ENCODE assay signal across 15 cellular contexts in genomic region chr6:35092362-35093117, GRCh38. TPM values are rescaled to one million over a fixed set of nuclear protein-coding genes. Genes with fewer than 3 reads are reported as not detected.
A peak's percentile ranks its signal among the peaks of the same experiment; 100 is the strongest.
DNase-seq lines count a peak whose midpoint lies in the region; ATAC-seq, FAIRE-seq and TF ChIP-seq lines count a peak whose summit lies in the region.
"Had no signal": no experiment of that assay in that cellular context is flagged by ENCODE, and none has a peak within 500 bp of the region (broad histone marks: within the 10 kb centered on the region; RNA-seq: fewer than 3 reads in every experiment).

No MANE protein-coding gene starts in this region.

- DNase-seq in AG08396 (ENCODE audit: low spot score) = peak; percentile 37
- peak in 1 of 3 donors; percentile 40 for DNase-seq in Peyer's patch
- DNase-seq in fibroblast of lung (ENCODE audit: low read depth in 2 of 2) = peak; percentile 44 to 85
- no peak for DNase-seq in activated CD8-positive, alpha-beta memory T cell treated with anti-CD3 and anti-CD28 coated beads, Interleukin-2, amount 50 U/mL, for 4 hours
- DNase-seq in GM19239 (ENCODE audit: insufficient read length, low spot score) = no peak

- H3K4me2 ChIP-seq in fibroblast of lung (ENCODE audit: extremely low read depth, insufficient read depth, low read length) = peak overlapping the region; percentile 54
- H3K4me2 ChIP-seq: BLaER1 treated with 17β-estradiol and CSF1 and Interleukin-3, amounts not matched to agents 10 nM and 100 nM had no signal

- H3K36me3 ChIP-seq in Peyer's patch (peaks cover 0 to 25% (median 0%) of the 10 kb centered on the region in 3 donors), fibroblast of lung (ENCODE audit: control insufficient read depth, insufficient read depth, low read length) (peaks cover 3% of the 10 kb centered on the region)

- TF ChIP-seq CTCF in Peyer's patch (IDR thresholded peaks at IDR 0.05) (no peak), fibroblast of lung (conservative IDR thresholded peaks at IDR 0.05 in 1 of 2, IDR thresholded peaks at IDR 0.05 in 1 of 2; ENCODE audit: low read depth in 1 of 2, low read length in 2 of 2) (no peak), nephron (IDR thresholded peaks at IDR 0.05; ENCODE audit: unreplicated experiment in 3 of 3) (no peak)

- no peak overlapping the region for H3K4me3 Mint-ChIP-seq in nephron
- H3K4me3 Mint-ChIP-seq: activated T-helper 17 cell treated with anti-CD3 and anti-CD28 coated beads, Interleukin-2, amount 50 U/mL, for 72 hours had no signal

- no peaks in the 10 kb centered on the region for H3K79me2 ChIP-seq in fibroblast of lung (ENCODE audit: control insufficient read depth, insufficient read depth, low read length)

- no peak overlapping the region for H2AFZ ChIP-seq in fibroblast of lung (ENCODE audit: low read length)

- no peaks in the 10 kb centered on the region for H3K9me3 ChIP-seq in Peyer's patch
- no peaks in the 10 kb centered on the region for H3K9me3 ChIP-seq in fibroblast of lung (ENCODE audit: control insufficient read depth, insufficient read depth, low read depth, low read length)
- H3K9me3 ChIP-seq: BLaER1 treated with 17β-estradiol and CSF1 and Interleukin-3, amounts not matched to agents 10 nM and 100 nM; neutrophil had no signal

- peaks cover 20% of the 10 kb centered on the region for H3K36me3 Mint-ChIP-seq in nephron (ENCODE audit: low read depth)

- H3K27ac ChIP-seq in Peyer's patch (peak overlapping the region in 3 of 4 donors; percentile 7 to 46 (median 31)), fibroblast of lung (ENCODE audit: insufficient read depth, low read length) (no peak overlapping the region)
- H3K27ac ChIP-seq: BLaER1 treated with 17β-estradiol and CSF1 and Interleukin-3, amounts not matched to agents 10 nM and 100 nM; epithelial cell of prostate; neutrophil had no signal

- ATAC-seq in GM19455 (IDR thresholded peaks at IDR 0.05; ENCODE audit: unreplicated experiment) (no peak), HG03439 (IDR thresholded peaks at IDR 0.05; ENCODE audit: unreplicated experiment) (no peak)
- ATAC-seq: activated T-helper 17 cell treated with anti-CD3 and anti-CD28 coated beads, Interleukin-2, amount 50 U/mL, for 72 hours; HCT116 had no signal

- H3K9ac ChIP-seq in fibroblast of lung (ENCODE audit: insufficient read depth, low read length) = no peak overlapping the region
- H3K9ac ChIP-seq: BLaER1 treated with 17β-estradiol and CSF1 and Interleukin-3, amounts not matched to agents 10 nM and 100 nM had no signal

- FAIRE-seq in GM19239 (lab: Jason Lieb, UNC) = no peak
- FAIRE-seq: HTR-8/SVneo had no signal

- H4K20me1 ChIP-seq in fibroblast of lung (ENCODE audit: control insufficient read depth, extremely low read depth, insufficient read depth, low read length) = no peaks in the 10 kb centered on the region

- H3K27me3 Mint-ChIP-seq in nephron (ENCODE audit: low read depth) = no peaks in the 10 kb centered on the region
- H3K27me3 Mint-ChIP-seq: activated T-helper 17 cell treated with anti-CD3 and anti-CD28 coated beads, Interleukin-2, amount 50 U/mL, for 72 hours had no signal

- TF ChIP-seq POLR2A in Peyer's patch (IDR thresholded peaks at IDR 0.05) = no peak

- H3K4me1 ChIP-seq in Peyer's patch (peaks cover 0 to 36% (median 0%) of the 10 kb centered on the region in 4 donors), fibroblast of lung (ENCODE audit: control insufficient read depth, extremely low read depth, insufficient read depth, low read length) (peaks cover 32% of the 10 kb centered on the region)

- H3K9me3 Mint-ChIP-seq in nephron = no peaks in the 10 kb centered on the region
- H3K9me3 Mint-ChIP-seq: activated T-helper 17 cell treated with anti-CD3 and anti-CD28 coated beads, Interleukin-2, amount 50 U/mL, for 72 hours had no signal

- no peaks in the 10 kb centered on the region for H3K27me3 ChIP-seq in Peyer's patch
- H3K27me3 ChIP-seq in fibroblast of lung (ENCODE audit: control insufficient read depth, insufficient read depth, low read length) = no peaks in the 10 kb centered on the region
- H3K27me3 ChIP-seq: BLaER1 treated with 17β-estradiol and CSF1 and Interleukin-3, amounts not matched to agents 10 nM and 100 nM; neutrophil had no signal

- no peak overlapping the region for H3K4me3 ChIP-seq in Peyer's patch
- H3K4me3 ChIP-seq in fibroblast of lung (replicated peaks in 1 of 4; ENCODE audit: control extremely low read depth in 1 of 4, insufficient read depth in 1 of 4, low read depth in 3 of 4, low read length in 4 of 4) = no peak overlapping the region
- H3K4me3 ChIP-seq: BLaER1 treated with 17β-estradiol and CSF1 and Interleukin-3, amounts not matched to agents 10 nM and 100 nM had no signal

- peak overlapping the region; percentile 6 to 73 (median 21) for H3K27ac Mint-ChIP-seq in nephron
- H3K27ac Mint-ChIP-seq: activated T-helper 17 cell treated with anti-CD3 and anti-CD28 coated beads, Interleukin-2, amount 50 U/mL, for 72 hours had no signal

- peaks cover 77% of the 10 kb centered on the region for H3K4me1 Mint-ChIP-seq in nephron
- H3K4me1 Mint-ChIP-seq: activated T-helper 17 cell treated with anti-CD3 and anti-CD28 coated beads, Interleukin-2, amount 50 U/mL, for 72 hours had no signal

RNA-seq across cellular contexts. Expression of gene TCP11, which starts 48.6 kb away (rescaled TPM):
- not detected for total RNA-seq in Peyer's patch
- 0.17 and 0.51 TPM in 2 replicates for total RNA-seq in fibroblast of lung
- 0.16 and 0.24 TPM in 2 replicates for polyA plus RNA-seq in fibroblast of lung
- polyA plus RNA-seq in fibroblast of lung (2012) = 0.16 TPM in 1 of 2 replicates, not detected in the other
- not detected in 2 replicates for polyA minus RNA-seq in fibroblast of lung (ENCODE audit: low replicate concordance)
- total RNA-seq: activated T-helper 17 cell treated with anti-CD3 and anti-CD28 coated beads, Interleukin-2, amount 50 U/mL, for 72 hours; NCI-H460 had no signal

Comparison
In these comparisons a context has a peak if more than half of its experiments do, and no peak if none do; other contexts are left out.
1. DNase-seq: peak in AG08396 (single experiment) and fibroblast of lung (2 of 2); none in activated CD8-positive, alpha-beta memory T cell treated with anti-CD3 and anti-CD28 coated beads, Interleukin-2, amount 50 U/mL, for 4 hours (single experiment) and GM19239 (single experiment).